ENCODE assay signal across 17 cellular contexts in genomic region chr2:26540306-26540705, GRCh38.
"Had no signal": no experiment of that assay in that cellular context is flagged by ENCODE, and none has a peak within 500 bp of the region (broad histone marks: within the 10 kb centered on the region; RNA-seq: fewer than 3 reads in every experiment).

No MANE protein-coding gene starts in this region.

- H3K9me3 ChIP-seq: pancreas, right lobe of liver had no signal

- FAIRE-seq: islet of Langerhans, pancreas had no signal

- ATAC-seq: activated CD8-positive, alpha-beta T cell treated with anti-CD3 and anti-CD28 coated beads for 36 hours; effector memory CD8-positive, alpha-beta T cell; left lobe of liver; pancreas; right lobe of liver; stimulated activated naive B cell treated with anti-CD40 and anti-IgM and Interleukin-4, amounts not matched to agents 10 μg/mL and 1 μg/mL and 100 μg/mL, for 72 hours had no signal

- H3K79me2 ChIP-seq: hepatocyte had no signal

- H2AFZ ChIP-seq: hepatocyte had no signal

- DNase-seq: activated CD4-positive, alpha-beta T cell treated with anti-CD3 and anti-CD28 coated beads, Interleukin-2, amount 10 ng/mL, durations not matched to agents 24 days and 14 days; activated CD4-positive, CD25-positive, alpha-beta regulatory T cell; activated CD8-positive, alpha-beta T cell treated with anti-CD3 and anti-CD28 coated beads for 36 hours; activated gamma-delta T cell treated with Interleukin-2 at 50 U/mL for 16 hours; activated naive CD8-positive, alpha-beta T cell treated with anti-CD3 and anti-CD28 coated beads for 36 hours; activated T-cell treated with anti-CD3 and anti-CD28 coated beads, Interleukin-2, amount 50 U/mL, for 48 hours; amniotic stem cell; dermis blood vessel endothelial cell; effector memory CD8-positive, alpha-beta T cell; foreskin fibroblast; midbrain; stimulated activated naive B cell treated with anti-CD40 and anti-IgM and Interleukin-4, amounts not matched to agents 10 μg/mL and 1 μg/mL and 100 μg/mL, for 72 hours had no signal

- H3K4me3 ChIP-seq: hepatocyte, pancreas, right lobe of liver had no signal

- H3K27ac ChIP-seq: hepatocyte, pancreas, right lobe of liver had no signal

- H3K4me2 ChIP-seq: hepatocyte had no signal

- H3K36me3 ChIP-seq: pancreas, right lobe of liver had no signal

- H3K27me3 ChIP-seq: hepatocyte, pancreas, right lobe of liver had no signal

- H3K4me1 ChIP-seq: right lobe of liver had no signal
